ENCODE assay signal across 14 cellular contexts in genomic region chr1:234985531-234986294, GRCh38.
DNase-seq lines count a peak whose midpoint lies in the region; ATAC-seq, FAIRE-seq and TF ChIP-seq lines count a peak whose summit lies in the region.
"Had no signal": no experiment of that assay in that cellular context is flagged by ENCODE, and none has a peak within 500 bp of the region (broad histone marks: within the 10 kb centered on the region; RNA-seq: fewer than 3 reads in every experiment).

No MANE protein-coding gene starts in this region.

- H3K4me3 ChIP-seq in GM12878 (no peak overlapping the region), mesodermal cell (ENCODE audit: extremely low read depth, insufficient read depth, low read length, poor library complexity, severe bottlenecking) (no peak overlapping the region), suprapubic skin (no peak overlapping the region)

- in situ Hi-C loops in GM12878 (cut with MboI): no loop called here

- FAIRE-seq in GM12878 (lab: Jason Lieb, UNC): no peak
- FAIRE-seq: A204.1 had no signal

- POLR2A ChIA-PET in GM12878 (lab: Charles Lee): interaction anchor here (0.6 to 6.0 kb wide), 7 partner anchors 9 to 823 kb away, joined by 3 to 39 read pairs (median 5); no protein-coding TSS in a partner anchor

- peak overlapping the region; percentile 71 for H3K27ac ChIP-seq in GM12878 (ENCODE audit: control insufficient read depth, insufficient read depth)
- peak overlapping the region; percentile 99 for H3K27ac ChIP-seq in mesodermal cell (ENCODE audit: low read depth, low read length, severe bottlenecking)
- peak overlapping the region; percentile 92 for H3K27ac ChIP-seq in suprapubic skin

- over 99% methylated on average over 7 of the region's 10 CpGs for WGBS in GM12878 (ENCODE audit: insufficient coverage, insufficient replicate concordance, low lambda C conversion rate, missing lambda C conversion rate)
- WGBS in mesodermal cell (ENCODE audit: insufficient coverage in 2 of 2), 2 experiments: 96 to 100% methylated on average over 3 to 6 of the region's 10 CpGs
- WGBS in suprapubic skin: 95% methylated on average over 10 of the region's 10 CpGs

- H3K79me2 ChIP-seq in GM12878 (ENCODE audit: control insufficient read depth, insufficient read depth, low read length): no peaks in the 10 kb centered on the region; the same call in 1 of the 2 replicates

- H3K27me3 Mint-ChIP-seq in activated CD4-positive, alpha-beta T cell treated with anti-CD3 and anti-CD28 coated beads, Interleukin-2, amount 10 ng/mL, durations not matched to agents 24 days and 14 days: no peaks in the 10 kb centered on the region

- intact Hi-C loops in activated CD4-positive, alpha-beta T cell treated with anti-CD3 and anti-CD28 coated beads, Interleukin-2, amount 10 ng/mL, durations not matched to agents 24 days and 14 days (cut with micrococcal nuclease): no loop called here
- intact Hi-C loops in GM12878 (cut with micrococcal nuclease; ENCODE audit: unreplicated experiment): loop anchor here (2.0 kb wide), 1 partner anchor 23 kb away; no protein-coding TSS in a partner anchor

- SMC1A ChIA-PET in GM12878 (lab: Charles Lee; ENCODE audit: uncharacterized antibody, unreplicated experiment): interaction anchor here (0.9 to 8.0 kb wide), 5 partner anchors 10 to 32 kb away, joined by 3 to 108 read pairs (median 14); no protein-coding TSS in a partner anchor

- peak overlapping the region; percentile 16; the same call in 1 of the 2 replicates for H3K9ac ChIP-seq in GM12878 (ENCODE audit: control insufficient read depth, insufficient read depth, low read length)

- DNase-seq in activated CD4-positive, alpha-beta T cell treated with anti-CD3 and anti-CD28 coated beads, Interleukin-2, amount 10 ng/mL, durations not matched to agents 24 days and 14 days: no peak
- DNase-seq in activated CD4-positive, alpha-beta T cell treated with anti-CD3 and anti-CD28 coated beads, Interleukin-2, amount 50 U/mL, for 48 hours: no peak
- DNase-seq in GM12878 (ENCODE audit: low read depth, low spot score) (no peak), suprapubic skin (ENCODE audit: low spot score in 2 of 2) (no peak), Kasumi-1 (lab: John Stamatoyannopoulos, UW) (no peak)
- DNase-seq in stimulated activated CD4-positive, alpha-beta T cell treated with anti-CD3 and anti-CD28 coated beads, Interleukin-4, amount 100 ng/mL, for 4 hours: no peak
- DNase-seq: activated CD4-positive, alpha-beta T cell treated with anti-CD3 and anti-CD28 coated beads, Interleukin-2, amount 50 U/mL, for 4 hours; DMS153; NCI-H1436; NCI-H82 had no signal

- H3K27me3 ChIP-seq in GM12878 (replicated peaks in 1 of 2; ENCODE audit: control insufficient read depth in 2 of 2, insufficient read depth in 2 of 2, low read length in 1 of 2) (no peaks in the 10 kb centered on the region), suprapubic skin (no peaks in the 10 kb centered on the region)

- no peak overlapping the region for H3K4me3 Mint-ChIP-seq in activated CD4-positive, alpha-beta T cell treated with anti-CD3 and anti-CD28 coated beads, Interleukin-2, amount 10 ng/mL, durations not matched to agents 24 days and 14 days

- H3K4me1 ChIP-seq in GM12878 (ENCODE audit: control insufficient read depth, insufficient read depth, low read length): peaks cover 76% of the 10 kb centered on the region
- H3K4me1 ChIP-seq in mesodermal cell (ENCODE audit: control insufficient read depth, insufficient read depth, low read length, poor library complexity, severe bottlenecking): peaks cover 52% of the 10 kb centered on the region
- H3K4me1 ChIP-seq in suprapubic skin: peaks cover 55% of the 10 kb centered on the region

- peak overlapping the region; percentile 92 for H3K27ac Mint-ChIP-seq in activated CD4-positive, alpha-beta T cell treated with anti-CD3 and anti-CD28 coated beads, Interleukin-2, amount 10 ng/mL, durations not matched to agents 24 days and 14 days

- H2AFZ ChIP-seq in GM12878 (ENCODE audit: control insufficient read depth, low read depth, low read length): no peak overlapping the region

- CTCF ChIA-PET in GM12878 (lab: Yijun Ruan, JAX): interaction anchor here (1.0 to 1.8 kb wide), 2 partner anchors 26 to 98 kb away, joined by 4 to 6 read pairs; no protein-coding TSS in a partner anchor

- no peak overlapping the region for H3K4me2 ChIP-seq in GM12878 (ENCODE audit: control insufficient read depth, insufficient read depth)

- H3K9me3 Mint-ChIP-seq in activated CD4-positive, alpha-beta T cell treated with anti-CD3 and anti-CD28 coated beads, Interleukin-2, amount 10 ng/mL, durations not matched to agents 24 days and 14 days: no peaks in the 10 kb centered on the region

- H3K36me3 ChIP-seq in GM12878 (ENCODE audit: control insufficient read depth in 2 of 2, insufficient read depth in 2 of 2, low read length in 1 of 2) (no peaks in the 10 kb centered on the region), mesodermal cell (ENCODE audit: control insufficient read depth, insufficient read depth, low read length) (no peaks in the 10 kb centered on the region), suprapubic skin (no peaks in the 10 kb centered on the region)

- TF ChIP-seq EP300 in GM12878 (IDR thresholded peaks at IDR 0.05; ENCODE audit: borderline replicate concordance in 1 of 2, control insufficient read depth in 1 of 2, low read depth in 2 of 2, low read length in 2 of 2): no peak
- no peak for TF ChIP-seq EP300 in suprapubic skin (IDR thresholded peaks at IDR 0.05)

- H3K4me1 Mint-ChIP-seq in activated CD4-positive, alpha-beta T cell treated with anti-CD3 and anti-CD28 coated beads, Interleukin-2, amount 10 ng/mL, durations not matched to agents 24 days and 14 days: peaks cover 73% of the 10 kb centered on the region

- no peaks in the 10 kb centered on the region; the same call in 2 of the 3 replicates for H3K9me3 ChIP-seq in GM12878 (replicated peaks; ENCODE audit: control insufficient read depth, insufficient read depth, low read length)
- H3K9me3 ChIP-seq in mesodermal cell (ENCODE audit: control insufficient read depth, low read length): no peaks in the 10 kb centered on the region
- H3K9me3 ChIP-seq in suprapubic skin: no peaks in the 10 kb centered on the region

- no TSS peak for BruUV-seq in GM12878 (replicated peaks; lab: Mats Ljungman, UMichigan)

- H3K36me3 Mint-ChIP-seq in activated CD4-positive, alpha-beta T cell treated with anti-CD3 and anti-CD28 coated beads, Interleukin-2, amount 10 ng/mL, durations not matched to agents 24 days and 14 days (ENCODE audit: low read depth): peaks cover 8% of the 10 kb centered on the region

- ATAC-seq in GM12878 (no peak), GM21381 (IDR thresholded peaks at IDR 0.05; ENCODE audit: unreplicated experiment) (no peak)
- ATAC-seq: esophagus mucosa had no signal

- TF ChIP-seq POLR2A in GM12878 (IDR thresholded peaks at IDR 0.05; ENCODE audit: low read depth, low read length) (no peak), suprapubic skin (IDR thresholded peaks at IDR 0.05) (no peak)

- TF ChIP-seq CTCF in GM12878 (IDR thresholded peaks at IDR 0.05 in 2 of 3, conservative IDR thresholded peaks at IDR 0.05 in 1 of 3; ENCODE audit: control insufficient read depth in 2 of 3, extremely low read depth in 1 of 3, insufficient read depth in 1 of 3, low read depth in 3 of 3, low read length in 3 of 3): no peak
- no peak for TF ChIP-seq CTCF in suprapubic skin (IDR thresholded peaks at IDR 0.05)

- H4K20me1 ChIP-seq in GM12878 (ENCODE audit: control insufficient read depth, insufficient read depth): no peaks in the 10 kb centered on the region

- RAD21 ChIA-PET in GM12878 (lab: Charles Lee; ENCODE audit: unreplicated experiment): interaction anchor here (0.6 to 6.5 kb wide), 6 partner anchors 14 to 91 kb away, joined by 3 to 82 read pairs (median 4); no protein-coding TSS in a partner anchor

- no peak for TF ChIP-seq RAD21 in GM12878 (IDR thresholded peaks at IDR 0.05; ENCODE audit: insufficient read depth, low read depth, low read length)

TF ChIP-seq in GM12878, 131 proteins besides CTCF, POLR2A, EP300 and RAD21:
- no peak for TF ChIP-seq EZH2 (IDR thresholded peaks at IDR 0.05; ENCODE audit: borderline replicate concordance, control insufficient read depth, low read depth, low read length)
- no peak for TF ChIP-seq SIX5 (IDR thresholded peaks at IDR 0.05; ENCODE audit: low read depth, low read length, severe bottlenecking)
- no peak for TF ChIP-seq NRF1 (conservative IDR thresholded peaks at IDR 0.05; ENCODE audit: low read depth, low read length)
- TF ChIP-seq NBN (IDR thresholded peaks at IDR 0.05): no peak
- no peak for TF ChIP-seq TCF3 (IDR thresholded peaks at IDR 0.05; ENCODE audit: borderline replicate concordance, insufficient read depth, low read depth, low read length)
- no peak for TF ChIP-seq ZBTB33 (IDR thresholded peaks at IDR 0.05)
- no peak for TF ChIP-seq MTA2 (IDR thresholded peaks at IDR 0.05; ENCODE audit: low read depth)
